ENCODE assay signal across 8 cellular contexts in the genomic region with DNA sequence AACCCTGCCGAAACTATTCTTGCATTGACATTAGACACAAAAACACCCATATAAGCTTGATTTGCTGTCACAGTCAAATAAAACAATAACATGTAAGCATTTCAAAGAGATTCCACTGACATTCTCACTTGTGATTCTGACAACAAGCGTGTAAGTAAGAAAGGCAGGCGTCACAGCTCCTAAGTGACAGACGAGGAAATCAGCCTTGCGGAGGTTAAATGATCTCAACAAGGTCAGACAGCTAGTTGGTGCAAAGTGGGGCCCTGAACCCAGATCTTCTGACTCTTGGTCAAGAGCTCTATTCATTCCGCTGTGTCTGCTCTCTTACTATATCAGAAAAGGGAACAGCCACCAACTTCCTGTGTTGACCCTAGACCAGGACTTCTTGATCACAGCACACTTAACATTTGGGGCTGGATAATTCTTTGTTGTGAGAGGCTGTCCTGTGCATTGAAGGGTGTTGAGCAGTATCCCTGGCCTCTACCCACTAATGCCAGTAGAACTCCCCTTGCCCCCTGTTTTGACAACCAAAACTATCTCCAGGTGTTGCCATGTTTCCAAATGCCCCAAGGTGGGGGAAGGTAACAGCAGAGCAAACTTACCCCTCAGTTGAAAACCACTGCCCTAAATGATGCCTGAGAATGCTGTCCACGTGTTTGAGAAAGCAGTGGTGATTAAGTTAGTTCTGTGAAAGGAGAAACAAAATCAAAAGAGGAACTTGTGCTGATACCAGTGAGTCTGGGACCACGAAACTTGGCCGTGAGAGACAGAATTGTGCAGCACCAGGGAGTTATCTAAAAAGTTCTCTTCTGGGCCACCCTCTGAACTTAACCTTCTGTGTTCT.
A peak's percentile ranks its signal among the peaks of the same experiment; 100 is the strongest.
DNase-seq lines count a peak whose midpoint lies in the region; ATAC-seq and TF ChIP-seq lines count a peak whose summit lies in the region.

No MANE protein-coding gene starts in this region.

- no peaks in the 10 kb centered on the region for H3K79me2 ChIP-seq in KMS-11 (ENCODE audit: insufficient read depth, low read depth)

- H4K20me1 ChIP-seq in KMS-11 (ENCODE audit: insufficient read depth): no peaks in the 10 kb centered on the region

- DNase-seq in AML-193 (lab: John Stamatoyannopoulos, UW) (peak; percentile 59 to 60), 8988T (no peak), dedifferentiated amniotic fluid mesenchymal stem cell (ENCODE audit: extremely low spot score) (no peak)
- DNase-seq in central memory CD4-positive, alpha-beta T cell: peak; percentile 14
- DNase-seq in stimulated activated CD4-positive, alpha-beta T cell treated with anti-CD3 and anti-CD28 coated beads, Interleukin-2, amount 100 ng/mL, for 24 hours: no peak

- no peaks in the 10 kb centered on the region for H3K27me3 ChIP-seq in KMS-11 (ENCODE audit: insufficient read depth, low read depth)

- no peak overlapping the region for H3K9ac ChIP-seq in KMS-11

- H3K27ac ChIP-seq in KMS-11: peak overlapping the region; percentile 30

- H3K4me1 ChIP-seq in KMS-11 (ENCODE audit: low read depth, poor library complexity, severe bottlenecking): peaks cover 28% of the 10 kb centered on the region

- ATAC-seq in GM19372 (IDR thresholded peaks at IDR 0.05; ENCODE audit: low read depth, unreplicated experiment) (peak; percentile 73), GM19467 (IDR thresholded peaks at IDR 0.05; ENCODE audit: unreplicated experiment) (no peak)

- H2AFZ ChIP-seq in KMS-11 (ENCODE audit: low read depth): peak overlapping the region; percentile 41; the same call in 1 of the 2 replicates

- TF ChIP-seq CTCF in KMS-11 (conservative IDR thresholded peaks at IDR 0.05; ENCODE audit: low read depth, low read length): no peak

- peak overlapping the region; percentile 44 for H3K4me2 ChIP-seq in KMS-11

- H3K4me3 ChIP-seq in KMS-11 (IDR thresholded peaks at IDR 0.05; ENCODE audit: insufficient read depth, low read depth, low read length): no peak overlapping the region

- no peaks in the 10 kb centered on the region for H3K36me3 ChIP-seq in KMS-11 (ENCODE audit: insufficient read depth)

Comparison
In these comparisons a context has a peak if more than half of its experiments do, and no peak if none do; other contexts are left out.
1. DNase-seq: peak in AML-193 (2 of 2) and central memory CD4-positive, alpha-beta T cell (single experiment); none in 8988T (single experiment), stimulated activated CD4-positive, alpha-beta T cell treated with anti-CD3 and anti-CD28 coated beads, Interleukin-2, amount 100 ng/mL, for 24 hours (0 of 2) and dedifferentiated amniotic fluid mesenchymal stem cell (single experiment).